11 cellular contexts compared by ENCODE assay signal in genomic region chr5:52469420-52469819, GRCh38.
A peak's percentile ranks its signal among the peaks of the same experiment; 100 is the strongest.
DNase-seq lines count a peak whose midpoint lies in the region; ATAC-seq lines count a peak whose summit lies in the region.
"Had no signal": no experiment of that assay in that cellular context is flagged by ENCODE, and none has a peak within 500 bp of the region (broad histone marks: within the 10 kb centered on the region; RNA-seq: fewer than 3 reads in every experiment).

No MANE protein-coding gene starts in this region.

- no peak overlapping the region for H3K23ac ChIP-seq in neuronal stem cell (ENCODE audit: low read depth, low read length, poor library complexity)

- WGBS in neuronal stem cell (ENCODE audit: extremely low coverage in 2 of 2, insufficient read length in 2 of 2, insufficient replicate concordance in 1 of 2), 2 donors = no CpG with 5 or more reads among the region's 5 CpGs

- peaks cover 0 to 8% of the 10 kb centered on the region in 2 donors for H3K4me1 ChIP-seq in neuronal stem cell (ENCODE audit: control insufficient read depth in 2 of 2, insufficient read depth in 1 of 2, low read depth in 1 of 2, low read length in 2 of 2)
- H3K4me1 ChIP-seq: thyroid gland had no signal

- no peak overlapping the region for H3K4me3 ChIP-seq in neuronal stem cell (ENCODE audit: low read length in 2 of 2)
- H3K4me3 ChIP-seq: ovary, thyroid gland had no signal

- no peak overlapping the region for H2BK15ac ChIP-seq in neuronal stem cell (ENCODE audit: low read length)

- H3K14ac ChIP-seq in neuronal stem cell (ENCODE audit: low read length) = no peak overlapping the region

- ATAC-seq in HG02763 (IDR thresholded peaks at IDR 0.05; ENCODE audit: unreplicated experiment) (peak; percentile 56), GM21367 (IDR thresholded peaks at IDR 0.05; ENCODE audit: unreplicated experiment) (no peak)

- DNase-seq in activated naive CD4-positive, alpha-beta T cell treated with Interleukin-2 at 50 U/mL for 16 hours = peak; percentile 12
- DNase-seq in activated naive CD4-positive, alpha-beta T cell (lab: John Stamatoyannopoulos, UW) = no peak
- peak; percentile 0 to 6 for DNase-seq in activated CD4-positive, alpha-beta T cell treated with anti-CD3 and anti-CD28 coated beads, Interleukin-2, amount 50 U/mL, for 4 hours
- no peak for DNase-seq in neuronal stem cell (ENCODE audit: low spot score)
- DNase-seq in NCI-H2107 (lab: John Stamatoyannopoulos, UW) = no peak
- no peak for DNase-seq in ureter (ENCODE audit: low spot score)
- DNase-seq: NCI-H526, ovary, thyroid gland had no signal

- H4K8ac ChIP-seq in neuronal stem cell (ENCODE audit: low read depth, low read length) = no peak overlapping the region

- peak overlapping the region; percentile 79 for H2AFZ ChIP-seq in neuronal stem cell (ENCODE audit: low read length)

- H3K9ac ChIP-seq in neuronal stem cell (ENCODE audit: low read depth, low read length, poor library complexity) = no peak overlapping the region

- no peak overlapping the region for H3K27ac ChIP-seq in neuronal stem cell (replicated peaks; ENCODE audit: low read length)
- H3K27ac ChIP-seq: ovary, thyroid gland had no signal

- no peaks in the 10 kb centered on the region for H3K36me3 ChIP-seq in neuronal stem cell (replicated peaks in 1 of 2; ENCODE audit: control insufficient read depth in 2 of 2, insufficient read depth in 2 of 2, low read length in 2 of 2)
- H3K36me3 ChIP-seq: ovary, thyroid gland had no signal

- no peaks in the 10 kb centered on the region for H3K79me1 ChIP-seq in neuronal stem cell (ENCODE audit: low read depth, low read length)

- H2BK120ac ChIP-seq in neuronal stem cell (ENCODE audit: low read depth, low read length) = no peak overlapping the region

- H3K9me3 ChIP-seq in neuronal stem cell (replicated peaks in 1 of 2; ENCODE audit: control insufficient read depth in 2 of 2, insufficient read depth in 1 of 2, low read depth in 1 of 2, low read length in 2 of 2) = no peaks in the 10 kb centered on the region
- H3K9me3 ChIP-seq: ovary, thyroid gland had no signal

- H2BK12ac ChIP-seq in neuronal stem cell (ENCODE audit: low read length) = no peak overlapping the region

- H3K4ac ChIP-seq in neuronal stem cell (ENCODE audit: low read length) = no peak overlapping the region

- no peak overlapping the region for H2BK5ac ChIP-seq in neuronal stem cell (ENCODE audit: low read length)

- no peak overlapping the region for H3K4me2 ChIP-seq in neuronal stem cell (ENCODE audit: insufficient read depth, low read length, poor library complexity, severe bottlenecking)

- H4K91ac ChIP-seq in neuronal stem cell (ENCODE audit: low read depth, low read length, poor library complexity) = no peak overlapping the region

- H3K27me3 ChIP-seq in neuronal stem cell (ENCODE audit: control insufficient read depth in 3 of 3, insufficient read depth in 3 of 3, low read depth in 1 of 3, low read length in 3 of 3) = no peaks in the 10 kb centered on the region
- H3K27me3 ChIP-seq: ovary, thyroid gland had no signal

- no peak overlapping the region for H3K18ac ChIP-seq in neuronal stem cell (ENCODE audit: low read length)

- H2AK5ac ChIP-seq in neuronal stem cell (ENCODE audit: low read depth, low read length) = no peak overlapping the region

Comparison
In these comparisons a context has a peak if more than half of its experiments do, and no peak if none do; other contexts are left out.
1. DNase-seq: peak in activated naive CD4-positive, alpha-beta T cell treated with Interleukin-2 at 50 U/mL for 16 hours (single experiment) and activated CD4-positive, alpha-beta T cell treated with anti-CD3 and anti-CD28 coated beads, Interleukin-2, amount 50 U/mL, for 4 hours (2 of 2); none in activated naive CD4-positive, alpha-beta T cell (0 of 4), neuronal stem cell (single experiment), NCI-H2107 (single experiment) and ureter (single experiment).